ENCODE assay signal across 10 cellular contexts in the genomic region with DNA sequence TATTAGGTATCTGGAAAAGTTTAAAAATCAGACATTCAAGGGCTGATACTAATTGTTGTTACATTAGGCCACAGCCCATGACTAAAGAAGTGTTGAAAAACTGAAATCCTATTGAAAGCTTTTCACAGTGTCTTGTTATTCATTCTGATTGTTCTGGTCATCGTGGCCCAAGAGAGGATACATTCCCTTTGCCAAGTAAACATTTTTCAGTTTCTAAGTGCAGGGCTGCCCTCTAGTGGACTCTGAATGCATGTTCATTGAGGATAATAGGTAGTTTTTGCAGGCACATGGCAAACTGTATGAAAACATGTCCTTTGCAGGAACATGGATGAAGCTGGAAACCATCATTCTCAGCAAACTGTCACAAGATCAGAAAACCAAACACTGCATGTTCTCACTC.
DNase-seq lines count a peak whose midpoint lies in the region; ATAC-seq and TF ChIP-seq lines count a peak whose summit lies in the region.
"Had no signal": no experiment of that assay in that cellular context is flagged by ENCODE, and none has a peak within 500 bp of the region (broad histone marks: within the 10 kb centered on the region; RNA-seq: fewer than 3 reads in every experiment).

No MANE protein-coding gene starts in this region.

- no peaks in the 10 kb centered on the region for H3K4me1 ChIP-seq in lower lobe of right lung
- H3K4me1 ChIP-seq: SJSA1 had no signal

- POLR2A ChIA-PET in GM10248 (lab: Yijun Ruan, JAX) = no interaction called here

- TF ChIP-seq CTCF in AG10803 (conservative IDR thresholded peaks at IDR 0.05; ENCODE audit: low read length) = peak; percentile 55
- TF ChIP-seq CTCF in GM10248 (IDR thresholded peaks at IDR 0.05; ENCODE audit: control extremely low read depth, extremely low read depth, low read depth, missing control alignments) = peak; percentile 54
- peak; percentile 50 for TF ChIP-seq CTCF in astrocyte of the cerebellum (IDR thresholded peaks at IDR 0.05; ENCODE audit: low read depth, low read length, missing control alignments)
- peak; percentile 48 for TF ChIP-seq CTCF in lower lobe of right lung (IDR thresholded peaks at IDR 0.05)

- in situ Hi-C loops in astrocyte of the cerebellum (cut with HindIII; ENCODE audit: low sequenced_read_pairs) = no loop called here

- ATAC-seq in lower lobe of right lung (no peak), HG02623 (IDR thresholded peaks at IDR 0.05; ENCODE audit: unreplicated experiment) (no peak)
- ATAC-seq in stimulated activated memory B cell treated with anti-CD40 and anti-IgM and Interleukin-4, amounts not matched to agents 10 μg/mL and 1 μg/mL and 100 μg/mL, for 72 hours = no peak
- ATAC-seq: right cardiac atrium had no signal

- H3K27ac ChIP-seq in lower lobe of right lung = no peak overlapping the region
- H3K27ac ChIP-seq: SJSA1 had no signal

- H3K36me3 Mint-ChIP-seq in stimulated activated memory B cell treated with anti-CD40 and anti-IgM and Interleukin-4, amounts not matched to agents 10 μg/mL and 1 μg/mL and 100 μg/mL, for 72 hours = no peaks in the 10 kb centered on the region

- intact Hi-C loops in lower lobe of right lung (cut with DNase I) = no loop called here

- peaks cover 26% of the 10 kb centered on the region for H3K27me3 Mint-ChIP-seq in stimulated activated memory B cell treated with anti-CD40 and anti-IgM and Interleukin-4, amounts not matched to agents 10 μg/mL and 1 μg/mL and 100 μg/mL, for 72 hours

- H3K9me3 ChIP-seq in lower lobe of right lung = peaks cover 3% of the 10 kb centered on the region
- H3K9me3 ChIP-seq: SJSA1 had no signal

- no peak overlapping the region for H3K27ac Mint-ChIP-seq in stimulated activated memory B cell treated with anti-CD40 and anti-IgM and Interleukin-4, amounts not matched to agents 10 μg/mL and 1 μg/mL and 100 μg/mL, for 72 hours

- no peaks in the 10 kb centered on the region for H3K36me3 ChIP-seq in lower lobe of right lung
- H3K36me3 ChIP-seq: SJSA1 had no signal

- no peaks in the 10 kb centered on the region for H3K27me3 ChIP-seq in lower lobe of right lung (ENCODE audit: low read depth)
- H3K27me3 ChIP-seq: SJSA1 had no signal

- H3K4me3 Mint-ChIP-seq in stimulated activated memory B cell treated with anti-CD40 and anti-IgM and Interleukin-4, amounts not matched to agents 10 μg/mL and 1 μg/mL and 100 μg/mL, for 72 hours = no peak overlapping the region

- H3K9me3 Mint-ChIP-seq in stimulated activated memory B cell treated with anti-CD40 and anti-IgM and Interleukin-4, amounts not matched to agents 10 μg/mL and 1 μg/mL and 100 μg/mL, for 72 hours = peaks cover 9% of the 10 kb centered on the region

- DNase-seq in AG10803 (ENCODE audit: low read depth) = peak; percentile 36
- peak; percentile 45 for DNase-seq in GM10248 (ENCODE audit: extremely low spot score)
- peak; percentile 3 for DNase-seq in NCI-H1092 (lab: John Stamatoyannopoulos, UW)
- peak; percentile 24 for DNase-seq in astrocyte of the cerebellum (ENCODE audit: low read depth)
- no peak for DNase-seq in lower lobe of right lung
- DNase-seq in cortex of kidney (lab: John Stamatoyannopoulos, UW) = no peak

- CTCF ChIA-PET in GM10248 (lab: Yijun Ruan, JAX) = interaction anchor here (1.1 to 2.6 kb wide), 4 partner anchors 11 to 285 kb away, joined by 3 to 8 read pairs (median 7); no protein-coding TSS in a partner anchor

- H3K4me3 ChIP-seq in AG10803 (ENCODE audit: low read length) = no peak overlapping the region
- no peak overlapping the region for H3K4me3 ChIP-seq in astrocyte of the cerebellum (ENCODE audit: low read depth, low read length)
- H3K4me3 ChIP-seq in lower lobe of right lung = no peak overlapping the region
- H3K4me3 ChIP-seq: SJSA1 had no signal

- H3K4me1 Mint-ChIP-seq in stimulated activated memory B cell treated with anti-CD40 and anti-IgM and Interleukin-4, amounts not matched to agents 10 μg/mL and 1 μg/mL and 100 μg/mL, for 72 hours = no peaks in the 10 kb centered on the region

Comparison
In these comparisons a context has a peak if more than half of its experiments do, and no peak if none do; other contexts are left out.
1. DNase-seq: peak in AG10803 (single experiment), GM10248 (single experiment), NCI-H1092 (single experiment) and astrocyte of the cerebellum (single experiment); none in lower lobe of right lung (single experiment) and cortex of kidney (single experiment).
2. Peak in every context shown above with its lines, with median percentiles within 50 percentile points of each other: CTCF ChIP-seq.